ENCODE assay signal across 11 cellular contexts in the genomic region with DNA sequence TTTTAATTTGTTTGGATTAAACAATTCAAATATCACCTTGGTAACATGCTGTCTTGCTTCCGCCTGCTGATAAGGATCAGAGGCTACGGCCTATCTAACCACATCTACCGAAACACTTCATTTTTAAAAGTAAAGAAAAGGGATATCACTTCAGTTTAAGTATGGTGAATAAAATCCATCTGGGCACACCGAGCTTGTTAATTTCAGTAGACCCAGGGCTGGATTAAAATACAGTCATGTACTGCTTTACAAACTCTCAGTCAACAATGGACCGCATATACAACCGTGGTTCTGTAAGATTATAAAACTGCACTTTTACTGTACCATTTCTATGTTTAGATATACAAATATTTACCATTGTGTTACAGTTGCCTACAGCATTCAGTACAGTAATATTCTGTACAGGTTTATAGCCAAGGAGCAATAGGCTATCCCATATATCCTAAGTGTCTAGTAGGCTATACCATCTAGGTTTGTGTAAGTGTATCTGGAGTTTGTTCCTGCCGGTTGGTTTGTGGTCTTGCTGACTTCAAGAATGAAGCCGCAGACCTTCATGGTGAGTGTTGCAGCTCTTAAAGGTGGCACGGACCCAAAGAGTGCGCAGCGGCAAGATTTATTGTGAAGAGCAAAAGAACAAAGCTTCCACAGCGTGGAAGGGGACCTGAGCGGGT. TPM values are rescaled to one million over a fixed set of nuclear protein-coding genes. Genes with fewer than 3 reads are reported as not detected.
DNase-seq lines count a peak whose midpoint lies in the region; ATAC-seq and TF ChIP-seq lines count a peak whose summit lies in the region.
"Had no signal": no experiment of that assay in that cellular context is flagged by ENCODE, and none has a peak within 500 bp of the region (broad histone marks: within the 10 kb centered on the region; RNA-seq: fewer than 3 reads in every experiment).

No MANE protein-coding gene starts in this region.

- ATAC-seq in gastroesophageal sphincter: no peak
- ATAC-seq: A549 had no signal

- WGBS in gastroesophageal sphincter (ENCODE audit: low coverage in 1 of 2), 2 donors: 79 to 86% methylated on average over 6 to 13 of the region's 13 CpGs

- no peak overlapping the region for H3K27ac ChIP-seq in parathyroid adenoma
- H3K27ac ChIP-seq in gastroesophageal sphincter: no peak overlapping the region
- H3K27ac ChIP-seq: A549 had no signal

- POLR2A ChIA-PET in MCF 10A (lab: Yijun Ruan, JAX): no interaction called here

- H3K27me3 ChIP-seq in parathyroid adenoma (ENCODE audit: control insufficient read depth, insufficient read depth, low read length) (no peaks in the 10 kb centered on the region), gastroesophageal sphincter (no peaks in the 10 kb centered on the region)
- H3K27me3 ChIP-seq: MG63 had no signal

- no peaks in the 10 kb centered on the region for H3K9me3 Mint-ChIP-seq in MCF 10A (ENCODE audit: unreplicated experiment)

- no peaks in the 10 kb centered on the region for H3K27me3 Mint-ChIP-seq in MCF 10A (ENCODE audit: insufficient read depth, unreplicated experiment)

- intact Hi-C loops in MCF 10A (cut with micrococcal nuclease): no loop called here

- H3K9ac ChIP-seq in parathyroid adenoma: no peak overlapping the region

- TF ChIP-seq EP300 in gastroesophageal sphincter (IDR thresholded peaks at IDR 0.05): no peak

- no peak for TF ChIP-seq POLR2A in gastroesophageal sphincter (IDR thresholded peaks at IDR 0.05)

- H3K9me3 ChIP-seq in parathyroid adenoma (ENCODE audit: control insufficient read depth, low read length): no peaks in the 10 kb centered on the region
- H3K9me3 ChIP-seq in gastroesophageal sphincter: no peaks in the 10 kb centered on the region
- H3K9me3 ChIP-seq: A549, MG63 had no signal

- H3K36me3 ChIP-seq in parathyroid adenoma (ENCODE audit: control insufficient read depth, insufficient read depth, low read length) (no peaks in the 10 kb centered on the region), gastroesophageal sphincter (no peaks in the 10 kb centered on the region)

- H3K4me2 ChIP-seq in parathyroid adenoma (ENCODE audit: low read length): peak overlapping the region; percentile 32
- H3K4me2 ChIP-seq: A549 had no signal

- CTCF ChIA-PET in MCF 10A (lab: Yijun Ruan, JAX): interaction anchor here (0.6 kb wide), 1 partner anchor 82 kb away, joined by 3 read pairs; no protein-coding TSS in a partner anchor

- no peak overlapping the region for H3K4me3 Mint-ChIP-seq in MCF 10A (ENCODE audit: unreplicated experiment)

- peaks cover 5% of the 10 kb centered on the region for H3K79me2 ChIP-seq in parathyroid adenoma

- H3K4me1 ChIP-seq in parathyroid adenoma (peaks cover 2% of the 10 kb centered on the region), gastroesophageal sphincter (peaks cover 0 to 39% (median 14%) of the 10 kb centered on the region in 3 donors)
- H3K4me1 ChIP-seq: A549 had no signal

- no peak for TF ChIP-seq CTCF in parathyroid adenoma (IDR thresholded peaks at IDR 0.05)
- TF ChIP-seq CTCF in MCF 10A (IDR thresholded peaks at IDR 0.05; ENCODE audit: unreplicated experiment): no peak
- no peak for TF ChIP-seq CTCF in gastroesophageal sphincter (IDR thresholded peaks at IDR 0.05)

- no TSS peak for BruUV-seq in MCF 10A (replicated peaks; lab: Mats Ljungman, UMichigan)

- DNase-seq in activated gamma-delta T cell treated with Interleukin-2 at 50 U/mL for 16 hours: peak; percentile 60
- no peak for DNase-seq in activated gamma-delta T cell (lab: John Stamatoyannopoulos, UW)
- peak; percentile 37 for DNase-seq in activated gamma-delta T cell treated with anti-CD3 and anti-CD28 coated beads, Interleukin-2, amount 50 U/mL, for 16 hours (ENCODE audit: low read depth)
- no peak for DNase-seq in kidney tubule cell (ENCODE audit: low spot score)
- no peak for DNase-seq in anterior cingulate cortex (lab: John Stamatoyannopoulos, UW)
- DNase-seq in MCF 10A (ENCODE audit: unreplicated experiment): no peak
- DNase-seq: MG63, NCI-H774 had no signal

- H3K4me3 ChIP-seq in parathyroid adenoma (ENCODE audit: low read depth, low read length) (no peak overlapping the region), gastroesophageal sphincter (no peak overlapping the region)
- H3K4me3 ChIP-seq: A549, MG63 had no signal

- H3K27ac Mint-ChIP-seq in MCF 10A (ENCODE audit: low read depth, unreplicated experiment): no peak overlapping the region

- H2AFZ ChIP-seq in parathyroid adenoma: no peak overlapping the region

- peaks cover 6% of the 10 kb centered on the region for H3K36me3 Mint-ChIP-seq in MCF 10A (ENCODE audit: insufficient read depth, unreplicated experiment)

- H3K4me1 Mint-ChIP-seq in MCF 10A (ENCODE audit: insufficient read depth, unreplicated experiment): peaks cover 31% of the 10 kb centered on the region

RNA-seq across cellular contexts. Expression of gene SEPTIN11, which starts 40.0 kb away (rescaled TPM):
- total RNA-seq in MCF 10A (2022) (57.1 and 82.7 TPM in 2 replicates), gastroesophageal sphincter (100 to 1,000 TPM in 2 of 4 donors, 10 to 100 TPM in 2; 65.1 to 192 (median 97.8) TPM)

Comparison
In these comparisons a context has a peak if more than half of its experiments do, and no peak if none do; other contexts are left out.
1. DNase-seq: peak in activated gamma-delta T cell treated with Interleukin-2 at 50 U/mL for 16 hours (single experiment) and activated gamma-delta T cell treated with anti-CD3 and anti-CD28 coated beads, Interleukin-2, amount 50 U/mL, for 16 hours (single experiment); none in activated gamma-delta T cell (single experiment), kidney tubule cell (single experiment), anterior cingulate cortex (0 of 58) and MCF 10A (single experiment).